Comparison of ENCODE assay signal across 16 cellular contexts in genomic region chr2:127901339-127902072, GRCh38. TPM values are rescaled to one million over a fixed set of nuclear protein-coding genes. Genes with fewer than 3 reads are reported as not detected.
A peak's percentile ranks its signal among the peaks of the same experiment; 100 is the strongest.
DNase-seq lines count a peak whose midpoint lies in the region; ATAC-seq and TF ChIP-seq lines count a peak whose summit lies in the region.
"Had no signal": no experiment of that assay in that cellular context is flagged by ENCODE, and none has a peak within 500 bp of the region (broad histone marks: within the 10 kb centered on the region; RNA-seq: fewer than 3 reads in every experiment).

No MANE protein-coding gene starts in this region.

- peaks cover 0 to 13% (median 0%) of the 10 kb centered on the region in 7 donors for H3K27me3 ChIP-seq in heart right ventricle
- H3K27me3 ChIP-seq: suprapubic skin had no signal

- H3K9me3 Mint-ChIP-seq in progenitor cell of endocrine pancreas (ENCODE audit: low read depth) = no peaks in the 10 kb centered on the region
- H3K9me3 Mint-ChIP-seq in activated T-helper 17 cell treated with anti-CD3 and anti-CD28 coated beads, Interleukin-2, amount 50 U/mL, for 72 hours = no peaks in the 10 kb centered on the region
- H3K9me3 Mint-ChIP-seq: naive B cell had no signal

- TF ChIP-seq CTCF in heart right ventricle (IDR thresholded peaks at IDR 0.05) = no peak
- TF ChIP-seq CTCF in progenitor cell of endocrine pancreas (IDR thresholded peaks at IDR 0.05; ENCODE audit: unreplicated experiment) = no peak

- H3K36me3 ChIP-seq in heart right ventricle = no peaks in the 10 kb centered on the region
- H3K36me3 ChIP-seq: suprapubic skin had no signal

- no peaks in the 10 kb centered on the region for H3K4me1 Mint-ChIP-seq in progenitor cell of endocrine pancreas (ENCODE audit: low read depth)
- H3K4me1 Mint-ChIP-seq in activated T-helper 17 cell treated with anti-CD3 and anti-CD28 coated beads, Interleukin-2, amount 50 U/mL, for 72 hours = no peaks in the 10 kb centered on the region

- 56 to 62% methylated on average over 12 of the region's 12 CpGs for WGBS in heart right ventricle, 2 donors

- no peaks in the 10 kb centered on the region for H3K36me3 Mint-ChIP-seq in progenitor cell of endocrine pancreas (ENCODE audit: insufficient read depth)
- no peaks in the 10 kb centered on the region for H3K36me3 Mint-ChIP-seq in activated T-helper 17 cell treated with anti-CD3 and anti-CD28 coated beads, Interleukin-2, amount 50 U/mL, for 72 hours (ENCODE audit: low read depth)
- H3K36me3 Mint-ChIP-seq: naive B cell had no signal

- H3K27ac ChIP-seq in caudate nucleus (ENCODE audit: low read depth, low read length) = peak overlapping the region; percentile 63
- H3K27ac ChIP-seq in heart right ventricle = peak overlapping the region in 8 of 10 donors; percentile 50 to 84 (median 58)
- H3K27ac ChIP-seq: suprapubic skin had no signal

- H3K27ac Mint-ChIP-seq in progenitor cell of endocrine pancreas = no peak overlapping the region
- no peak overlapping the region for H3K27ac Mint-ChIP-seq in activated T-helper 17 cell treated with anti-CD3 and anti-CD28 coated beads, Interleukin-2, amount 50 U/mL, for 72 hours

- no peaks in the 10 kb centered on the region for H3K9me3 ChIP-seq in heart right ventricle
- H3K9me3 ChIP-seq: suprapubic skin had no signal

- no peak overlapping the region for H3K4me3 Mint-ChIP-seq in progenitor cell of endocrine pancreas (ENCODE audit: low read depth)
- H3K4me3 Mint-ChIP-seq in activated T-helper 17 cell treated with anti-CD3 and anti-CD28 coated beads, Interleukin-2, amount 50 U/mL, for 72 hours = no peak overlapping the region
- H3K4me3 Mint-ChIP-seq: naive B cell had no signal

- H3K27me3 Mint-ChIP-seq in progenitor cell of endocrine pancreas = peaks cover 7% of the 10 kb centered on the region
- H3K27me3 Mint-ChIP-seq in activated T-helper 17 cell treated with anti-CD3 and anti-CD28 coated beads, Interleukin-2, amount 50 U/mL, for 72 hours = peaks cover 8% of the 10 kb centered on the region
- H3K27me3 Mint-ChIP-seq: naive B cell had no signal

- peaks cover 0 to 16% (median 4%) of the 10 kb centered on the region in 9 donors for H3K4me1 ChIP-seq in heart right ventricle
- H3K4me1 ChIP-seq: suprapubic skin had no signal

- DNase-seq in Ammon's horn (ENCODE audit: low spot score) (peak; percentile 67), caudate nucleus (lab: John Stamatoyannopoulos, UW) (peak in 31 of 61 donors; percentile 2 to 70 (median 32)), heart right ventricle (peak; percentile 61 to 75), pons (ENCODE audit: low spot score) (peak; percentile 51), progenitor cell of endocrine pancreas (ENCODE audit: low spot score, unreplicated experiment) (no peak)
- DNase-seq: activated CD4-positive, alpha-beta T cell treated with anti-CD3 and anti-CD28 coated beads, Interleukin-2, amount 50 U/mL, for 48 hours; activated effector memory CD4-positive, alpha-beta T cell treated with anti-CD3 and anti-CD28 coated beads, Interleukin-2, amount 50 U/mL, for 16 hours; Calu3; naive B cell; NCI-H2107; NK-92 treated with Interleukin-12 subunit alpha and Interleukin-12 subunit beta, amount 100 ng/mL, for 24 hours; SIG-M5 had no signal

- peak overlapping the region in 1 of 10 donors; percentile 11 for H3K4me3 ChIP-seq in heart right ventricle
- H3K4me3 ChIP-seq: suprapubic skin had no signal

- ATAC-seq in heart right ventricle (peak; percentile 77 to 98 (median 90)), HG03469 (IDR thresholded peaks at IDR 0.05; ENCODE audit: unreplicated experiment) (no peak), HG03097 (IDR thresholded peaks at IDR 0.05; ENCODE audit: low FRiP score, unreplicated experiment) (no peak)
- ATAC-seq in activated T-helper 17 cell treated with anti-CD3 and anti-CD28 coated beads, Interleukin-2, amount 50 U/mL, for 72 hours (replicated peaks) = no peak

- intact Hi-C loops in heart right ventricle (cut with DNase I) = no loop called here

RNA-seq across cellular contexts. Expression of gene AMMECR1L, which starts 15.8 kb away (rescaled TPM):
- 10 to 100 TPM in 8 of 10 donors, 1 to 10 TPM in 2; 8.2 to 13.2 (median 10.4) TPM for total RNA-seq in heart right ventricle
- 1 to 10 TPM; 6.6 to 7.1 TPM for polyA plus RNA-seq in heart right ventricle
- total RNA-seq in progenitor cell of endocrine pancreas = 23.1 and 24.0 TPM in 2 replicates
- total RNA-seq in activated T-helper 17 cell treated with anti-CD3 and anti-CD28 coated beads, Interleukin-2, amount 50 U/mL, for 72 hours = 10 to 100 TPM; 13.8 to 17.6 TPM

RNA-seq across cellular contexts. Expression of gene POLR2D, which starts 43.6 kb away (rescaled TPM):
- total RNA-seq in heart right ventricle (10 to 100 TPM; 19.0 to 26.4 (median 20.7) TPM), progenitor cell of endocrine pancreas (41.1 and 42.7 TPM in 2 replicates)
- polyA plus RNA-seq in heart right ventricle = 10 to 100 TPM in 1 of 2 donors, 1 to 10 TPM in 1; 7.5 to 13.3 TPM
- 10 to 100 TPM; 55.5 to 76.2 TPM for total RNA-seq in activated T-helper 17 cell treated with anti-CD3 and anti-CD28 coated beads, Interleukin-2, amount 50 U/mL, for 72 hours

Comparison
In these comparisons a context has a peak if more than half of its experiments do, and no peak if none do; other contexts are left out.
1. ATAC-seq: peak in heart right ventricle (8 of 8); none in HG03469 (single experiment), activated T-helper 17 cell treated with anti-CD3 and anti-CD28 coated beads, Interleukin-2, amount 50 U/mL, for 72 hours (single experiment) and HG03097 (single experiment).